12 cellular contexts compared by ENCODE assay signal in the genomic region with DNA sequence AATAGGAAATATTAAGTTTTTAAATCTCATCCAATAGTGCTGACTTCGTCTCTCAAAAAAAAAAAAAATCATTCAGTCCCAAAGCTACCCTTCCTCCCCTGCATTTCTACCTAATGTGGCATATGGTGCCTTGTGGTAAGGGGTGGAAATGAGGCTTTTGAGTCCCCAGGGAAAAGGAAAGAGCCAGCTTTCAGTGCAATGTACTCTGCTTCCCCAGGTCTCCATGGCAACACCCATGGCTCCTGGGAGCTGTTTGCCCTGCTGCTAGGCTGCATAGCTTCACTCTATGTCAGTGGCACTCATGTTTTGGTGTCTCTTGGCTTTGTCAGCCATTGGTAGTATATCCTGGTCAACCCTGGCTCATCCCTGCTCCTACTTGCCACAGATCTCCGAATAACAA.
DNase-seq lines count a peak whose midpoint lies in the region; ATAC-seq lines count a peak whose summit lies in the region.
"Had no signal": no experiment of that assay in that cellular context is flagged by ENCODE, and none has a peak within 500 bp of the region (broad histone marks: within the 10 kb centered on the region; RNA-seq: fewer than 3 reads in every experiment).

No MANE protein-coding gene starts in this region.

- H3K27ac Mint-ChIP-seq in activated naive CD8-positive, alpha-beta T cell treated with anti-CD3 and anti-CD28 coated beads for 36 hours, result no peak overlapping the region
- no peak overlapping the region for H3K27ac Mint-ChIP-seq in CD4-positive, alpha-beta memory T cell
- H3K27ac Mint-ChIP-seq: activated B cell treated with CpG ODN at 0.5 μM for 24 hours had no signal

- no peaks in the 10 kb centered on the region for H3K9me3 Mint-ChIP-seq in activated naive CD8-positive, alpha-beta T cell treated with anti-CD3 and anti-CD28 coated beads for 36 hours
- H3K9me3 Mint-ChIP-seq in CD4-positive, alpha-beta memory T cell, result peaks cover 0 to 2% (median 0%) of the 10 kb centered on the region in 8 donors
- H3K9me3 Mint-ChIP-seq: activated B cell treated with CpG ODN at 0.5 μM for 24 hours had no signal

- no peak overlapping the region for H3K27ac ChIP-seq in CD4-positive, alpha-beta memory T cell (ENCODE audit: low read depth, low read length)
- H3K27ac ChIP-seq: heart left ventricle, skin epidermis had no signal

- CTCF ChIA-PET in CD4-positive, alpha-beta memory T cell (lab: Charles Lee; ENCODE audit: partially characterized antibody), result no interaction called here

- no peaks in the 10 kb centered on the region for H3K36me3 ChIP-seq in CD4-positive, alpha-beta memory T cell (ENCODE audit: insufficient read depth, low read length)
- H3K36me3 ChIP-seq: heart left ventricle had no signal

- POLR2A ChIA-PET in CD4-positive, alpha-beta memory T cell (lab: Charles Lee; ENCODE audit: partially characterized antibody), result no interaction called here

- DNase-seq in DMS 273 (lab: John Stamatoyannopoulos, UW; ENCODE audit: unreplicated experiment), result peak; percentile 98
- peak; percentile 56 for DNase-seq in NCI-H1105 treated with DMSO at 0.1 percent for 48 hours (lab: John Stamatoyannopoulos, UW)
- DNase-seq in SK-N-DZ (ENCODE audit: low spot score), result peak; percentile 85
- DNase-seq in iPS-NIHi7 (ENCODE audit: extremely low spot score), result peak; percentile 39
- no peak for DNase-seq in DMS79 treated with DMSO at 0.1 percent for 48 hours (lab: John Stamatoyannopoulos, UW)
- no peak for DNase-seq in activated naive CD8-positive, alpha-beta T cell treated with anti-CD3 and anti-CD28 coated beads for 36 hours
- DNase-seq in CD4-positive, alpha-beta memory T cell, result no peak
- DNase-seq: activated B cell treated with CpG ODN at 0.5 μM for 24 hours, heart left ventricle, PC-3 had no signal

- ATAC-seq in GM19035 (IDR thresholded peaks at IDR 0.05; ENCODE audit: unreplicated experiment), result no peak
- ATAC-seq: heart left ventricle, PC-3 had no signal

- no peak overlapping the region for H3K4me3 ChIP-seq in CD4-positive, alpha-beta memory T cell (ENCODE audit: low read length in 2 of 2)
- H3K4me3 ChIP-seq: heart left ventricle, skin epidermis had no signal

- H3K4me1 Mint-ChIP-seq in activated naive CD8-positive, alpha-beta T cell treated with anti-CD3 and anti-CD28 coated beads for 36 hours, result no peaks in the 10 kb centered on the region
- H3K4me1 Mint-ChIP-seq in CD4-positive, alpha-beta memory T cell, result no peaks in the 10 kb centered on the region
- H3K4me1 Mint-ChIP-seq: activated B cell treated with CpG ODN at 0.5 μM for 24 hours had no signal

- H3K36me3 Mint-ChIP-seq in activated naive CD8-positive, alpha-beta T cell treated with anti-CD3 and anti-CD28 coated beads for 36 hours, result no peaks in the 10 kb centered on the region
- no peaks in the 10 kb centered on the region for H3K36me3 Mint-ChIP-seq in CD4-positive, alpha-beta memory T cell

- no peaks in the 10 kb centered on the region for H3K27me3 ChIP-seq in CD4-positive, alpha-beta memory T cell (ENCODE audit: insufficient read depth, low read length)
- H3K27me3 ChIP-seq: heart left ventricle had no signal

- H3K27me3 Mint-ChIP-seq in activated naive CD8-positive, alpha-beta T cell treated with anti-CD3 and anti-CD28 coated beads for 36 hours, result no peaks in the 10 kb centered on the region
- H3K27me3 Mint-ChIP-seq in CD4-positive, alpha-beta memory T cell, result peaks cover 0 to 1% of the 10 kb centered on the region in 2 donors
- H3K27me3 Mint-ChIP-seq: activated B cell treated with CpG ODN at 0.5 μM for 24 hours had no signal

- intact Hi-C loops in CD4-positive, alpha-beta memory T cell (cut with micrococcal nuclease), result no loop called here

- no peaks in the 10 kb centered on the region for H3K9me3 ChIP-seq in CD4-positive, alpha-beta memory T cell (ENCODE audit: control insufficient read depth in 1 of 2, low read length in 2 of 2)

- no peaks in the 10 kb centered on the region for H3K4me1 ChIP-seq in CD4-positive, alpha-beta memory T cell (ENCODE audit: insufficient read depth, low read length)
- H3K4me1 ChIP-seq: heart left ventricle had no signal

- H3K4me3 Mint-ChIP-seq in activated naive CD8-positive, alpha-beta T cell treated with anti-CD3 and anti-CD28 coated beads for 36 hours, result no peak overlapping the region
- H3K4me3 Mint-ChIP-seq in CD4-positive, alpha-beta memory T cell, result no peak overlapping the region
- H3K4me3 Mint-ChIP-seq: activated B cell treated with CpG ODN at 0.5 μM for 24 hours had no signal

Comparison
In these comparisons a context has a peak if more than half of its experiments do, and no peak if none do; other contexts are left out.
1. DNase-seq: peak in DMS 273 (single experiment), NCI-H1105 treated with DMSO at 0.1 percent for 48 hours (single experiment), SK-N-DZ (single experiment) and iPS-NIHi7 (single experiment); none in DMS79 treated with DMSO at 0.1 percent for 48 hours (single experiment), activated naive CD8-positive, alpha-beta T cell treated with anti-CD3 and anti-CD28 coated beads for 36 hours (single experiment) and CD4-positive, alpha-beta memory T cell (0 of 5).